In genomic region chr3:55698826-55699225, GRCh38 we compare ENCODE assay signal across 20 cellular contexts.
A peak's percentile ranks its signal among the peaks of the same experiment; 100 is the strongest.
DNase-seq lines count a peak whose midpoint lies in the region; ATAC-seq and TF ChIP-seq lines count a peak whose summit lies in the region.
"Had no signal": no experiment of that assay in that cellular context is flagged by ENCODE, and none has a peak within 500 bp of the region (broad histone marks: within the 10 kb centered on the region; RNA-seq: fewer than 3 reads in every experiment).

No MANE protein-coding gene starts in this region.

- peak overlapping the region; percentile 46; the same call in 1 of the 2 replicates for H3K27ac ChIP-seq in HUES64 (ENCODE audit: low read depth, low read length)

- in situ Hi-C loops in GM13977 (cut with MboI; ENCODE audit: low pct_unique_long_range_greater_than_20kb, low sequenced_read_pairs, unreplicated experiment): no loop called here

- no peak overlapping the region for H3K9ac ChIP-seq in HUES64 (ENCODE audit: low read depth, low read length)
- H3K9ac ChIP-seq: SK-N-SH had no signal

- peaks cover 33% of the 10 kb centered on the region for H3K4me1 ChIP-seq in HUES64 (ENCODE audit: insufficient read depth, low read length)

- DNase-seq in astrocyte of the hippocampus (ENCODE audit: low read depth, low spot score) (peak; percentile 82), iPS-NIHi11 (ENCODE audit: low spot score) (peak; percentile 28), GM13977 (ENCODE audit: low spot score) (no peak), SKM-1 (lab: John Stamatoyannopoulos, UW; ENCODE audit: unreplicated experiment) (no peak)
- DNase-seq: ACHN; C1 segment of cervical spinal cord; CD8-positive, alpha-beta memory T cell; DMS79; H9; NCI-H1417; NCI-H187 treated with DMSO at 0.1 percent for 48 hours; NCI-H226; NCI-H524; NCI-H82; SHP77; SK-N-SH; T-cell had no signal

- no peaks in the 10 kb centered on the region for H3K36me3 ChIP-seq in HUES64 (ENCODE audit: insufficient read depth, low read length)

- H3K9me3 ChIP-seq in HUES64 (ENCODE audit: insufficient read depth, low read depth, low read length): no peaks in the 10 kb centered on the region
- H3K9me3 ChIP-seq: SK-N-SH had no signal

- ATAC-seq in GM21515 (IDR thresholded peaks at IDR 0.05; ENCODE audit: unreplicated experiment): no peak
- no peak for ATAC-seq in GM21576 (IDR thresholded peaks at IDR 0.05; ENCODE audit: unreplicated experiment)
- ATAC-seq: T-cell had no signal

- H3K27me3 ChIP-seq in HUES64 (ENCODE audit: insufficient read depth, low read length): no peaks in the 10 kb centered on the region

- 14% methylated on average over 4 of the region's 6 CpGs for WGBS in HUES64

- H3K4me3 ChIP-seq in HUES64 (ENCODE audit: low read length): no peak overlapping the region; the same call in 1 of the 2 replicates

- TF ChIP-seq CTCF in GM13977 (IDR thresholded peaks at IDR 0.05; ENCODE audit: extremely low read depth, insufficient read depth, missing control alignments): no peak

Comparison
In these comparisons a context has a peak if more than half of its experiments do, and no peak if none do; other contexts are left out.
1. DNase-seq: peak in astrocyte of the hippocampus (single experiment) and iPS-NIHi11 (single experiment); none in GM13977 (single experiment) and SKM-1 (single experiment).